9 cellular contexts compared by ENCODE assay signal in the genomic region with DNA sequence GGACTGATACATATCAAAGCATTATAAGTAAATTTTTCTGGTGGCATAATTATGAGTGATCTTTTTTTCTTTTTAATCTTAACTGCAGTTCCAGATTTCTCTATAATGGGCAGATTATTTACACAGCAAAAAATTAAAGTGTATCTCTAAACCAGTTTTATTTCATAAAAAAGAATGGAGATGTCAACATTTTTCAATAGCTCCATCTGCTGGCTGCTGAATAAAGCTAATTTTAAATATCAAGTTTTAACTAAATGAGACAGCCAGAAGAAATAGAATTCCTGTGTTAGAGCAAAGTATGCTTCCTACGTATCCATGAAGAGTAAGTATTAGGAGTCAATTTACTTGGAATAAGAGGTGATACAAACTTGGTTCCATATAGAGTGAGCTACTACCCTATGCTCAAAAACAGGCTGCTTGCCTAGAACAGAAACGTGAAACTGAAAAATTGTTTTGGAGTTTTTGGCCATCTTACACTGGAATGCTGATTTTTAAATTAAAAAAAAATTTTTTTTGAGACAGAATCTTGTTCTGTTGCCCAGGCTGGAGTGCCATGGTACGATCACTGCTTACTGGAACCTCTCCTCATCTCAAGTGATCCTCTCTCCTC. TPM values are rescaled to one million over a fixed set of nuclear protein-coding genes. Genes with fewer than 3 reads are reported as not detected.
DNase-seq lines count a peak whose midpoint lies in the region; ATAC-seq, FAIRE-seq and TF ChIP-seq lines count a peak whose summit lies in the region.
"Had no signal": no experiment of that assay in that cellular context is flagged by ENCODE, and none has a peak within 500 bp of the region (broad histone marks: within the 10 kb centered on the region; RNA-seq: fewer than 3 reads in every experiment).

No MANE protein-coding gene starts in this region.

- WGBS in GM12878 (ENCODE audit: insufficient coverage, insufficient replicate concordance, low lambda C conversion rate, missing lambda C conversion rate) = 42% methylated on average over 3 of the region's 3 CpGs
- WGBS in lung, 2 donors = 57 to 67% methylated on average over 3 of the region's 3 CpGs

- H3K4me2 ChIP-seq in GM12878 (ENCODE audit: control insufficient read depth, insufficient read depth) = no peak overlapping the region

- ATAC-seq in GM12878 = no peak
- no peak for ATAC-seq in lung (ENCODE audit: insufficient read depth, low FRiP score)
- ATAC-seq in GM19351 (IDR thresholded peaks at IDR 0.05; ENCODE audit: unreplicated experiment) = no peak
- no peak for ATAC-seq in activated T-helper 17 cell treated with anti-CD3 and anti-CD28 coated beads, Interleukin-2, amount 50 U/mL, for 72 hours (replicated peaks)

- TF ChIP-seq CTCF in Calu3 (IDR thresholded peaks at IDR 0.05; ENCODE audit: unreplicated experiment) (peak; percentile 13), LNCAP (IDR thresholded peaks at IDR 0.05) (peak; percentile 65), GM12878 (IDR thresholded peaks at IDR 0.05 in 2 of 3, conservative IDR thresholded peaks at IDR 0.05 in 1 of 3; ENCODE audit: control insufficient read depth in 2 of 3, extremely low read depth in 1 of 3, insufficient read depth in 1 of 3, low read depth in 3 of 3, low read length in 3 of 3) (peak; percentile 40 to 63 (median 46); a peak in 5 of 6 replicates), lung (IDR thresholded peaks at IDR 0.05; ENCODE audit: control extremely low read depth, extremely low read depth) (peak; percentile 29)

- TF ChIP-seq EP300 in GM12878 (IDR thresholded peaks at IDR 0.05; ENCODE audit: borderline replicate concordance in 1 of 2, control insufficient read depth in 1 of 2, low read depth in 2 of 2, low read length in 2 of 2) = no peak

- no peak overlapping the region for H3K9ac ChIP-seq in GM12878 (ENCODE audit: control insufficient read depth, insufficient read depth, low read length)

- no peak overlapping the region for H3K27ac Mint-ChIP-seq in Calu3 (ENCODE audit: unreplicated experiment)
- no peak overlapping the region for H3K27ac Mint-ChIP-seq in activated T-helper 17 cell treated with anti-CD3 and anti-CD28 coated beads, Interleukin-2, amount 50 U/mL, for 72 hours
- H3K27ac Mint-ChIP-seq: IgD-negative memory B cell had no signal

- BruUV-seq in Calu3 (replicated peaks; lab: Mats Ljungman, UMichigan) = no TSS peak
- no TSS peak for BruUV-seq in GM12878 (replicated peaks; lab: Mats Ljungman, UMichigan)

- H3K4me1 ChIP-seq in GM12878 (ENCODE audit: control insufficient read depth, insufficient read depth, low read length) = peaks cover 4% of the 10 kb centered on the region; the same call in 1 of the 2 replicates
- H3K4me1 ChIP-seq in lung (ENCODE audit: control insufficient read depth in 2 of 2, insufficient read depth in 2 of 2, low read length in 2 of 2) = no peaks in the 10 kb centered on the region

- H4K20me1 ChIP-seq in GM12878 (ENCODE audit: control insufficient read depth, insufficient read depth) = no peaks in the 10 kb centered on the region

- FAIRE-seq in GM12878 (lab: Jason Lieb, UNC) = peak; percentile 23

- no peak overlapping the region for H2AFZ ChIP-seq in GM12878 (ENCODE audit: control insufficient read depth, low read depth, low read length)

- intact Hi-C loops in Calu3 (cut with micrococcal nuclease; ENCODE audit: unreplicated experiment) (loop anchor here (5.0 kb wide), 1 partner anchor 199 kb away; no protein-coding TSS in a partner anchor), GM12878 (cut with micrococcal nuclease; ENCODE audit: unreplicated experiment) (loop anchor here (1.0 to 10.0 kb wide), 5 partner anchors 114 to 559 kb away; no protein-coding TSS in a partner anchor)

- H3K4me3 Mint-ChIP-seq in Calu3 (ENCODE audit: low read depth, unreplicated experiment) = no peak overlapping the region
- no peak overlapping the region for H3K4me3 Mint-ChIP-seq in activated T-helper 17 cell treated with anti-CD3 and anti-CD28 coated beads, Interleukin-2, amount 50 U/mL, for 72 hours
- H3K4me3 Mint-ChIP-seq: IgD-negative memory B cell had no signal

- no peaks in the 10 kb centered on the region for H3K4me1 Mint-ChIP-seq in Calu3 (ENCODE audit: low read depth, unreplicated experiment)
- H3K4me1 Mint-ChIP-seq in activated T-helper 17 cell treated with anti-CD3 and anti-CD28 coated beads, Interleukin-2, amount 50 U/mL, for 72 hours = peaks cover 5% of the 10 kb centered on the region

- TF ChIP-seq POLR2A in GM12878 (IDR thresholded peaks at IDR 0.05; ENCODE audit: low read depth, low read length) = no peak

- in situ Hi-C loops in GM12878 (cut with MboI) = loop anchor here (10.0 to 25.0 kb wide), 2 partner anchors 964 to 1131 kb away; no protein-coding TSS in a partner anchor

- CTCF ChIA-PET in Calu3 (lab: Charles Lee) = interaction anchor here (0.7 to 1.4 kb wide), 5 partner anchors 28 to 671 kb away, joined by 3 to 5 read pairs (median 3); no protein-coding TSS in a partner anchor
- CTCF ChIA-PET in GM12878 (lab: Yijun Ruan, JAX) = interaction anchor here (0.6 to 4.6 kb wide), 70 partner anchors 9 to 1143 kb away, joined by 3 to 51 read pairs (median 4); a partner anchor contains a TSS

- H3K27ac ChIP-seq in GM12878 (ENCODE audit: control insufficient read depth, insufficient read depth) (no peak overlapping the region), lung (ENCODE audit: low read depth in 1 of 2, low read length in 1 of 2) (no peak overlapping the region)

- H3K27me3 ChIP-seq in GM12878 (replicated peaks in 1 of 2; ENCODE audit: control insufficient read depth in 2 of 2, insufficient read depth in 2 of 2, low read length in 1 of 2) = no peaks in the 10 kb centered on the region
- no peaks in the 10 kb centered on the region for H3K27me3 ChIP-seq in lung (ENCODE audit: control insufficient read depth, insufficient read depth)
- H3K27me3 ChIP-seq in H7 (ENCODE audit: control insufficient read depth, insufficient read depth, low read length) = no peaks in the 10 kb centered on the region; the same call in 1 of the 2 replicates

- H3K79me2 ChIP-seq in GM12878 (ENCODE audit: control insufficient read depth, insufficient read depth, low read length) = no peaks in the 10 kb centered on the region

- H3K36me3 ChIP-seq in GM12878 (ENCODE audit: control insufficient read depth in 2 of 2, insufficient read depth in 2 of 2, low read length in 1 of 2) (no peaks in the 10 kb centered on the region), lung (ENCODE audit: control insufficient read depth in 2 of 2, insufficient read depth in 2 of 2, low read length in 2 of 2) (no peaks in the 10 kb centered on the region), H7 (replicated peaks; ENCODE audit: control insufficient read depth, insufficient read depth, low read length) (no peaks in the 10 kb centered on the region)

- no peaks in the 10 kb centered on the region for H3K9me3 Mint-ChIP-seq in Calu3 (ENCODE audit: low read depth, unreplicated experiment)
- H3K9me3 Mint-ChIP-seq in activated T-helper 17 cell treated with anti-CD3 and anti-CD28 coated beads, Interleukin-2, amount 50 U/mL, for 72 hours = no peaks in the 10 kb centered on the region

- peak; percentile 60 for TF ChIP-seq RAD21 in GM12878 (IDR thresholded peaks at IDR 0.05; ENCODE audit: insufficient read depth, low read depth, low read length)

- H3K4me3 ChIP-seq in GM12878 (no peak overlapping the region), lung (no peak overlapping the region), H7 (ENCODE audit: insufficient read depth, low read depth, low read length) (no peak overlapping the region)

- SMC1A ChIA-PET in GM12878 (lab: Charles Lee; ENCODE audit: uncharacterized antibody, unreplicated experiment) = interaction anchor here (0.6 to 4.5 kb wide), 44 partner anchors 9 to 678 kb away, joined by 3 to 22 read pairs (median 4); a partner anchor contains a TSS

- POLR2A ChIA-PET in GM12878 (lab: Charles Lee) = interaction anchor here (0.6 kb wide), 1 partner anchor 34 kb away, joined by 3 read pairs; no protein-coding TSS in a partner anchor

- H3K9me3 ChIP-seq in GM12878 (replicated peaks; ENCODE audit: control insufficient read depth, insufficient read depth, low read length) = peaks cover 3% of the 10 kb centered on the region; the same call in 2 of the 3 replicates
- H3K9me3 ChIP-seq in lung (ENCODE audit: control insufficient read depth in 2 of 2, insufficient read depth in 1 of 2, low read length in 1 of 2) = peaks cover 3 to 5% of the 10 kb centered on the region in 2 donors

- RAD21 ChIA-PET in GM12878 (lab: Charles Lee; ENCODE audit: unreplicated experiment) = interaction anchor here (0.6 to 3.6 kb wide), 21 partner anchors 9 to 962 kb away, joined by 3 to 34 read pairs (median 4); a partner anchor contains a TSS

- peaks cover 10% of the 10 kb centered on the region for H3K36me3 Mint-ChIP-seq in Calu3 (ENCODE audit: insufficient read depth, unreplicated experiment)
- H3K36me3 Mint-ChIP-seq in activated T-helper 17 cell treated with anti-CD3 and anti-CD28 coated beads, Interleukin-2, amount 50 U/mL, for 72 hours (ENCODE audit: low read depth) = no peaks in the 10 kb centered on the region
- H3K36me3 Mint-ChIP-seq: IgD-negative memory B cell had no signal

- DNase-seq in Calu3 (no peak), GM12878 (ENCODE audit: low read depth, low spot score) (no peak), lung (ENCODE audit: low spot score) (no peak), mucosa of gallbladder (ENCODE audit: low spot score) (no peak), H7 (no peak)

- no peaks in the 10 kb centered on the region for H3K27me3 Mint-ChIP-seq in Calu3 (ENCODE audit: unreplicated experiment)
- no peaks in the 10 kb centered on the region for H3K27me3 Mint-ChIP-seq in activated T-helper 17 cell treated with anti-CD3 and anti-CD28 coated beads, Interleukin-2, amount 50 U/mL, for 72 hours
- H3K27me3 Mint-ChIP-seq: IgD-negative memory B cell had no signal

RNA-seq across cellular contexts. Expression of a gene that starts 5.0 kb away (rescaled TPM):
- total RNA-seq in Calu3 (2022) (28.8 and 33.9 TPM in 2 replicates), GM12878 (2014; rRNA removed) (24.4 and 29.0 TPM in 2 replicates), GM12878 (2014; rRNA removed; fragmentation: Illumina TruSeq; extraction: Trizol) (45.2 and 50.4 TPM in 2 replicates), GM12878 (2021) (46.2 and 55.3 TPM in 2 replicates), lung (100 to 1,000 TPM in 1 of 2 donors, 10 to 100 TPM in 1; 31.0 to 111 TPM), mucosa of gallbladder (35.8 TPM)
- 168 and 176 TPM in 2 replicates for total RNA-seq in GM12878 (2013; cell fraction: nucleolus; rRNA removed)
- 10.7 TPM for polyA plus RNA-seq in GM12878 (2011; ENCODE audit: low read depth)
- polyA plus RNA-seq in GM12878 (2011; rRNA removed) (23.0 and 35.2 TPM in 2 replicates), GM12878 (2014; fragmentation: Illumina TruSeq; extraction: Trizol) (48.7 and 57.5 TPM in 2 replicates), GM12878 (2014; fragmentation: Nextera tagmentation; extraction: Ambion mirVana) (10 to 100 TPM; 15.4 to 16.0 TPM), GM12878 (2014; rRNA removed) (18.8 and 20.9 TPM in 2 replicates), GM12878 (2016; fragmentation: Nextera tagmentation; extraction: Ambion mirVana) (10 to 100 TPM; 37.0 to 38.1 TPM), lung (1 to 10 TPM; 5.3 to 7.7 TPM)
- 9.7 and 10.6 TPM in 2 replicates for polyA plus RNA-seq in GM12878 (2011; cell fraction: cytosol; rRNA removed)
- polyA plus RNA-seq in GM12878 (2011; cell fraction: nucleus; rRNA removed) = 22.9 and 28.0 TPM in 2 replicates
- polyA plus RNA-seq in GM12878 (2012) = 17.3 and 20.2 TPM in 2 replicates
- polyA minus RNA-seq in GM12878 (2011; rRNA and poly(A)+ RNA removed) = 33.7 and 44.0 TPM in 2 replicates
- polyA minus RNA-seq in GM12878 (2011; cell fraction: cytosol; rRNA and poly(A)+ RNA removed) = 15.8 and 22.6 TPM in 2 replicates
- polyA minus RNA-seq in GM12878 (2011; cell fraction: nucleus; rRNA and poly(A)+ RNA removed) = 46.8 and 87.6 TPM in 2 replicates
- total RNA-seq in H7 (2014; rRNA removed; shearing (Covaris generic)) = 14.2 and 20.4 TPM in 2 replicates
- 10 to 100 TPM; 55.6 to 62.2 TPM for total RNA-seq in activated T-helper 17 cell treated with anti-CD3 and anti-CD28 coated beads, Interleukin-2, amount 50 U/mL, for 72 hours

RNA-seq across cellular contexts. Expression of a gene that starts 42.7 kb away (rescaled TPM):
- total RNA-seq in Calu3 (2022) = 85.2 and 89.7 TPM in 2 replicates
- 523 and 578 TPM in 2 replicates for total RNA-seq in GM12878 (2013; cell fraction: nucleolus; rRNA removed)
- total RNA-seq in GM12878 (2014; rRNA removed) = 48.7 and 69.2 TPM in 2 replicates
- total RNA-seq in GM12878 (2014; rRNA removed; fragmentation: Illumina TruSeq; extraction: Trizol) = 81.2 and 87.8 TPM in 2 replicates
- 49.3 and 56.2 TPM in 2 replicates for total RNA-seq in GM12878 (2021)
- 24.2 TPM for polyA plus RNA-seq in GM12878 (2011; ENCODE audit: low read depth)
- 87.1 and 152 TPM in 2 replicates for polyA plus RNA-seq in GM12878 (2011; rRNA removed)
- 19.5 and 20.2 TPM in 2 replicates for polyA plus RNA-seq in GM12878 (2011; cell fraction: cytosol; rRNA removed)
- polyA plus RNA-seq in GM12878 (2011; cell fraction: nucleus; rRNA removed) = 48.6 and 56.5 TPM in 2 replicates
- polyA plus RNA-seq in GM12878 (2012) = 47.3 and 52.6 TPM in 2 replicates
- polyA plus RNA-seq in GM12878 (2014; fragmentation: Illumina TruSeq; extraction: Trizol) = 62.6 and 89.4 TPM in 2 replicates
- 10 to 100 TPM; 41.7 to 59.8 TPM for polyA plus RNA-seq in GM12878 (2014; fragmentation: Nextera tagmentation; extraction: Ambion mirVana)
- 42.7 and 48.4 TPM in 2 replicates for polyA plus RNA-seq in GM12878 (2014; rRNA removed)
- polyA plus RNA-seq in GM12878 (2016; fragmentation: Nextera tagmentation; extraction: Ambion mirVana) = 10 to 100 TPM; 72.3 to 74.8 TPM
- 26.3 and 46.2 TPM in 2 replicates for polyA minus RNA-seq in GM12878 (2011; rRNA and poly(A)+ RNA removed)
- 12.2 and 12.4 TPM in 2 replicates for polyA minus RNA-seq in GM12878 (2011; cell fraction: cytosol; rRNA and poly(A)+ RNA removed)
- polyA minus RNA-seq in GM12878 (2011; cell fraction: nucleus; rRNA and poly(A)+ RNA removed) = 30.8 and 47.7 TPM in 2 replicates
- total RNA-seq in lung = 100 to 1,000 TPM in 1 of 2 donors, 10 to 100 TPM in 1; 87.5 to 402 TPM
- 10 to 100 TPM; 41.1 to 62.6 TPM for polyA plus RNA-seq in lung
- 125 TPM for total RNA-seq in mucosa of gallbladder
- total RNA-seq in H7 (2014; rRNA removed; shearing (Covaris generic)) = 42.5 and 64.9 TPM in 2 replicates
- 100 to 1,000 TPM in 1 of 2 donors, 10 to 100 TPM in 1; 97.0 to 126 TPM for total RNA-seq in activated T-helper 17 cell treated with anti-CD3 and anti-CD28 coated beads, Interleukin-2, amount 50 U/mL, for 72 hours

Comparison
In these comparisons a context has a peak if more than half of its experiments do, and no peak if none do; other contexts are left out.
1. CTCF ChIP-seq: peak in every context shown above with its lines; median percentile 65 in LNCAP; 46 in GM12878; 29 in lung; 13 in Calu3.